In genomic region chr22:43969021-43969878, GRCh38 we compare ENCODE assay signal across 20 cellular contexts. TPM values are rescaled to one million over a fixed set of nuclear protein-coding genes. Genes with fewer than 3 reads are reported as not detected.
"Had no signal": no experiment of that assay in that cellular context is flagged by ENCODE, and none has a peak within 500 bp of the region (broad histone marks: within the 10 kb centered on the region; RNA-seq: fewer than 3 reads in every experiment).

No MANE protein-coding gene starts in this region.

- H3K27ac Mint-ChIP-seq: activated naive CD8-positive, alpha-beta T cell treated with anti-CD3 and anti-CD28 coated beads, Interleukin-2, amount 10 ng/mL, durations not matched to agents 7 days and 5 days; activated T-helper 1 cell treated with anti-CD3 and anti-CD28 coated beads, Interleukin-12 subunit alpha, Interleukin-12 subunit beta, Interleukin-2, Interleukin-4 antibody, amounts not matched to agents 30 ng/mL and 10 ng/mL and 1 ng/mL, durations not matched to agents 14 hours and 24 hours and 36 hours; neural progenitor cell had no signal

- DNase-seq: activated CD4-positive, alpha-beta T cell treated with anti-CD3 and anti-CD28 coated beads for 1 hour; activated CD4-positive, alpha-beta T cell treated with anti-CD3 and anti-CD28 coated beads, Interleukin-2, amount 50 U/mL, for 48 hours; activated naive CD8-positive, alpha-beta T cell treated with anti-CD3 and anti-CD28 coated beads, Interleukin-2, amount 10 ng/mL, durations not matched to agents 7 days and 5 days; activated T-cell treated with anti-CD3 and anti-CD28 coated beads for 4 hours; amygdala; effector memory CD8-positive, alpha-beta T cell; foreskin keratinocyte; hypothalamus; islet precursor cell; right cardiac atrium; SK-N-SH; small intestine; stimulated activated CD4-positive, alpha-beta T cell treated with anti-CD3 and anti-CD28 coated beads, Interleukin-15, amount 100 ng/mL, for 24 hours; stimulated activated CD4-positive, alpha-beta T cell treated with anti-CD3 and anti-CD28 coated beads, Interleukin-2, amount 100 ng/mL, for 48 hours; T-helper 9 cell; upper lobe of left lung had no signal

- ATAC-seq: effector memory CD8-positive, alpha-beta T cell; foreskin keratinocyte had no signal

- H3K4me1 Mint-ChIP-seq: neural progenitor cell had no signal

- H3K9me3 Mint-ChIP-seq: activated naive CD8-positive, alpha-beta T cell treated with anti-CD3 and anti-CD28 coated beads, Interleukin-2, amount 10 ng/mL, durations not matched to agents 7 days and 5 days; activated T-helper 1 cell treated with anti-CD3 and anti-CD28 coated beads, Interleukin-12 subunit alpha, Interleukin-12 subunit beta, Interleukin-2, Interleukin-4 antibody, amounts not matched to agents 30 ng/mL and 10 ng/mL and 1 ng/mL, durations not matched to agents 14 hours and 24 hours and 36 hours; effector memory CD8-positive, alpha-beta T cell; neural progenitor cell had no signal

- H3K27me3 Mint-ChIP-seq: activated naive CD8-positive, alpha-beta T cell treated with anti-CD3 and anti-CD28 coated beads, Interleukin-2, amount 10 ng/mL, durations not matched to agents 7 days and 5 days; effector memory CD8-positive, alpha-beta T cell had no signal

- H3K4me3 Mint-ChIP-seq: activated naive CD8-positive, alpha-beta T cell treated with anti-CD3 and anti-CD28 coated beads, Interleukin-2, amount 10 ng/mL, durations not matched to agents 7 days and 5 days; activated T-helper 1 cell treated with anti-CD3 and anti-CD28 coated beads, Interleukin-12 subunit alpha, Interleukin-12 subunit beta, Interleukin-2, Interleukin-4 antibody, amounts not matched to agents 30 ng/mL and 10 ng/mL and 1 ng/mL, durations not matched to agents 14 hours and 24 hours and 36 hours; effector memory CD8-positive, alpha-beta T cell; neural progenitor cell had no signal

RNA-seq across cellular contexts. Expression of gene PNPLA3, which starts 45.6 kb away (rescaled TPM):
- total RNA-seq: mononuclear cell, thoracic aorta had no signal
